In the genomic region with DNA sequence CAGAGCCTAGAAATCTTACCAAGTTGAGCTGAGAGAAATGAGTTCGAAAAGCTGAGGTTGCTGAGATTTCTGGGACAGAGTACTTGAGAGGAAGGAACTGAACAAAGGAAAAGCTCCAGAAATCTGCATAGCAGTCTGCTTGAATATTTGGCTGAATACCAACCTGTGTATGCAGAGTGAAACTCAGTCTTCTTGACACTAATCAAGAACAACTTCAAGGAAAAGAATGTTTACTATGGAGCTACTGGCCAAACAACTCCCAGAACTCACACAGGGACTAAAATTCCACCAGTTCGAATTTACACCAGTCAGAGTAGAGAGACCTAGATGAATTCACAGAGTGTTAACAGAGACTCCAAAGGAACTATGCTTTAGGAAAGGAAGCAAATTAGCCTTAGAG, we compare ENCODE assay signal across 14 cellular contexts.
DNase-seq lines count a peak whose midpoint lies in the region; ATAC-seq and TF ChIP-seq lines count a peak whose summit lies in the region.
"Had no signal": no experiment of that assay in that cellular context is flagged by ENCODE, and none has a peak within 500 bp of the region (broad histone marks: within the 10 kb centered on the region; RNA-seq: fewer than 3 reads in every experiment).

No MANE protein-coding gene starts in this region.

- 61% methylated on average over 2 of the region's 2 CpGs for WGBS in hepatocyte (ENCODE audit: low lambda C conversion rate, missing lambda C conversion rate)
- 31 to 47% methylated on average over 2 of the region's 2 CpGs for WGBS in esophagus squamous epithelium, 2 donors

- POLR2A ChIA-PET in PC-3 (lab: Charles Lee; ENCODE audit: unreplicated experiment): no interaction called here

- peak overlapping the region; percentile 49 for H3K27ac ChIP-seq in hepatocyte
- H3K27ac ChIP-seq in esophagus squamous epithelium: peak overlapping the region in 2 of 4 donors; percentile 38 to 55
- H3K27ac ChIP-seq in PC-3 (ENCODE audit: low read length): no peak overlapping the region
- H3K27ac ChIP-seq: parathyroid adenoma had no signal

- H3K4me1 ChIP-seq in hepatocyte (ENCODE audit: insufficient read depth) (peaks cover 7% of the 10 kb centered on the region), esophagus squamous epithelium (peaks cover 0 to 13% (median 0%) of the 10 kb centered on the region in 3 donors), PC-3 (ENCODE audit: insufficient read depth, low read length) (no peaks in the 10 kb centered on the region)

- TF ChIP-seq POLR2A in esophagus squamous epithelium (IDR thresholded peaks at IDR 0.05): no peak

- no peaks in the 10 kb centered on the region for H3F3A ChIP-seq in PC-3 (ENCODE audit: low read length, unreplicated experiment)

- no peak overlapping the region for H2AFZ ChIP-seq in hepatocyte
- H2AFZ ChIP-seq in PC-3 (ENCODE audit: low read length): no peak overlapping the region
- H2AFZ ChIP-seq: parathyroid adenoma had no signal

- H3K9me2 ChIP-seq in hepatocyte (replicated peaks; ENCODE audit: insufficient read depth): no peaks in the 10 kb centered on the region
- no peaks in the 10 kb centered on the region for H3K9me2 ChIP-seq in PC-3 (replicated peaks; ENCODE audit: low read length)

- H3K36me3 Mint-ChIP-seq in progenitor cell of endocrine pancreas (ENCODE audit: insufficient read depth): peaks cover 11% of the 10 kb centered on the region

- DNase-seq in GM03348 (ENCODE audit: low spot score): peak; percentile 59
- DNase-seq in astrocyte of the spinal cord (ENCODE audit: low read depth, low spot score): peak; percentile 52
- DNase-seq in hepatocyte (ENCODE audit: low spot score): peak; percentile 8
- no peak for DNase-seq in progenitor cell of endocrine pancreas (ENCODE audit: low spot score, unreplicated experiment)
- no peak for DNase-seq in esophagus squamous epithelium (lab: John Stamatoyannopoulos, UW)
- DNase-seq in PC-3: no peak
- no peak for DNase-seq in NCI-H1436 (lab: John Stamatoyannopoulos, UW)
- DNase-seq: activated CD8-positive, alpha-beta memory T cell treated with anti-CD3 and anti-CD28 coated beads, Interleukin-2, amount 10 ng/mL, durations not matched to agents 7 days and 5 days; central memory CD4-positive, alpha-beta T cell; GF-D8; NCI-H1092; T-helper 1 cell had no signal

- H3K4me3 Mint-ChIP-seq in progenitor cell of endocrine pancreas (ENCODE audit: low read depth): no peak overlapping the region
- H3K4me3 Mint-ChIP-seq: activated CD8-positive, alpha-beta memory T cell treated with anti-CD3 and anti-CD28 coated beads, Interleukin-2, amount 10 ng/mL, durations not matched to agents 7 days and 5 days had no signal

- in situ Hi-C loops in astrocyte of the spinal cord (cut with HindIII; ENCODE audit: low sequenced_read_pairs): no loop called here

- no peak overlapping the region for H3K9ac ChIP-seq in PC-3 (ENCODE audit: low read length)
- H3K9ac ChIP-seq: parathyroid adenoma had no signal

- CTCF ChIA-PET in PC-3 (lab: Charles Lee): interaction anchor here (0.6 kb wide), 1 partner anchor 15 kb away, joined by 3 read pairs; no protein-coding TSS in a partner anchor

- H3K27ac Mint-ChIP-seq in progenitor cell of endocrine pancreas: peak overlapping the region; percentile 88
- H3K27ac Mint-ChIP-seq: activated CD8-positive, alpha-beta memory T cell treated with anti-CD3 and anti-CD28 coated beads, Interleukin-2, amount 10 ng/mL, durations not matched to agents 7 days and 5 days had no signal

- no peaks in the 10 kb centered on the region for H3K79me2 ChIP-seq in hepatocyte
- no peaks in the 10 kb centered on the region for H3K79me2 ChIP-seq in PC-3 (ENCODE audit: low read length)
- H3K79me2 ChIP-seq: parathyroid adenoma had no signal

- H3K4me1 Mint-ChIP-seq in progenitor cell of endocrine pancreas (ENCODE audit: low read depth): peaks cover 6% of the 10 kb centered on the region
- H3K4me1 Mint-ChIP-seq: activated CD8-positive, alpha-beta memory T cell treated with anti-CD3 and anti-CD28 coated beads, Interleukin-2, amount 10 ng/mL, durations not matched to agents 7 days and 5 days had no signal

- BruUV-seq in PC-3 (replicated peaks; lab: Mats Ljungman, UMichigan): no TSS peak

- H3K4me3 ChIP-seq in astrocyte of the spinal cord (ENCODE audit: low read depth, low read length) (no peak overlapping the region), hepatocyte (no peak overlapping the region), esophagus squamous epithelium (no peak overlapping the region), PC-3 (ENCODE audit: low read length) (no peak overlapping the region)

- H3K9me3 Mint-ChIP-seq in progenitor cell of endocrine pancreas (ENCODE audit: low read depth): no peaks in the 10 kb centered on the region

- no peaks in the 10 kb centered on the region for H3K27me3 Mint-ChIP-seq in progenitor cell of endocrine pancreas
- H3K27me3 Mint-ChIP-seq: activated CD8-positive, alpha-beta memory T cell treated with anti-CD3 and anti-CD28 coated beads, Interleukin-2, amount 10 ng/mL, durations not matched to agents 7 days and 5 days had no signal

- H3K4me2 ChIP-seq in hepatocyte (no peak overlapping the region), PC-3 (ENCODE audit: low read length) (no peak overlapping the region)

- H3K27me3 ChIP-seq in hepatocyte (no peaks in the 10 kb centered on the region), esophagus squamous epithelium (no peaks in the 10 kb centered on the region), PC-3 (ENCODE audit: low read length) (no peaks in the 10 kb centered on the region)

- H3K9me3 ChIP-seq in hepatocyte (ENCODE audit: low read depth) (no peaks in the 10 kb centered on the region), esophagus squamous epithelium (no peaks in the 10 kb centered on the region), PC-3 (ENCODE audit: low read length) (no peaks in the 10 kb centered on the region)

- no peak for TF ChIP-seq CTCF in astrocyte of the spinal cord (IDR thresholded peaks at IDR 0.05; ENCODE audit: low read depth, low read length)
- no peak for TF ChIP-seq CTCF in hepatocyte (IDR thresholded peaks at IDR 0.05; ENCODE audit: poor library complexity)
- TF ChIP-seq CTCF in progenitor cell of endocrine pancreas (IDR thresholded peaks at IDR 0.05; ENCODE audit: unreplicated experiment): no peak
- no peak for TF ChIP-seq CTCF in esophagus squamous epithelium (IDR thresholded peaks at IDR 0.05)
- no peak for TF ChIP-seq CTCF in PC-3 (conservative IDR thresholded peaks at IDR 0.05; ENCODE audit: low read depth, low read length)

- intact Hi-C loops in esophagus squamous epithelium (cut with DNase I) (no loop called here), PC-3 (cut with micrococcal nuclease) (no loop called here)

- H4K20me1 ChIP-seq in hepatocyte (ENCODE audit: insufficient read depth, poor library complexity, severe bottlenecking) (no peaks in the 10 kb centered on the region), PC-3 (ENCODE audit: low read length) (no peaks in the 10 kb centered on the region)

- H3K36me3 ChIP-seq in hepatocyte (replicated peaks; ENCODE audit: insufficient read depth, low read depth) (no peaks in the 10 kb centered on the region), esophagus squamous epithelium (peaks cover 0 to 50% (median 9%) of the 10 kb centered on the region in 3 donors), PC-3 (ENCODE audit: low read depth, low read length) (peaks cover 8% of the 10 kb centered on the region; the same call in 1 of the 2 replicates)

- ATAC-seq in PC-3 (no peak), HG03045 (IDR thresholded peaks at IDR 0.05; ENCODE audit: unreplicated experiment) (no peak)
- ATAC-seq: activated CD8-positive, alpha-beta memory T cell treated with anti-CD3 and anti-CD28 coated beads, Interleukin-2, amount 10 ng/mL, durations not matched to agents 7 days and 5 days had no signal

Comparison
In these comparisons a context has a peak if more than half of its experiments do, and no peak if none do; other contexts are left out.
1. DNase-seq: peak in GM03348 (single experiment), astrocyte of the spinal cord (single experiment) and hepatocyte (single experiment); none in progenitor cell of endocrine pancreas (single experiment), esophagus squamous epithelium (single experiment), PC-3 (single experiment) and NCI-H1436 (single experiment).